8 cellular contexts compared by ENCODE assay signal in the genomic region with DNA sequence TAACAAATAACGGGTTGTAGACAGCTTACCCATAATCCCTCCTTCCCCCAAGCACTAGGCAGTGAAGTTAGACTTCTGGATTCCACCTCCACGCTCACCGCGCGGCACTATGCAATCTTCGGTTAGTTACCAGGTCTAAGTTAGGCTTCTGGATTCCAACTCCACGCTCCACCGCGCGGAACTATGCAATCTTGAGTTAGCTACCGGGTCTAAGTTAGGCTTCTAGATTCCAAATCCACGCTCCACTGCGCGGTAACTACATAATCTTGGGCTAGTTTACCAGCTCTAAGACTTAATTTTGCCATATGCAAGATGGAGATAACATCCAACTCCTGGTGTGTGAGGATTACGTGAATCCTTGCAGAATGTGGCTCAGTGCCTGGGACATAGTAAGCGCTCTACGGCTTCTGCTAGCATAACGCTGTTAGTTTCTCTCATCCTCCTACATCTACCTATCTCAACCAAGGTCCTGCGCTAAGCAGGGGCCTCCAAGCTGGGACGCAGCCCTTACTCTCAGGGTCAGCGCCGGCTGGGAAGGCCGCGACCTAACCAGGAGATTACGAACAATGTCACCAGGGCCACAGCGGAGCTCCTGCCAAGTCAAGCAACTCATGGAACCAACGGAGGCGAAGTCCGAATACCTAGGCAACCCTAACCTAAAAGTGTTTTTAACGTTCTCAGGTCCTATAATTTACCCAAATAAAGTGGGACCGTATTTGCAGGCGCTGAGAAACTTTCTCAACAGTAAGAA. TPM values are rescaled to one million over a fixed set of nuclear protein-coding genes. Genes with fewer than 3 reads are reported as not detected.
DNase-seq lines count a peak whose midpoint lies in the region; ATAC-seq, FAIRE-seq and TF ChIP-seq lines count a peak whose summit lies in the region.

No MANE protein-coding gene starts in this region.

- no peak for TF ChIP-seq POLR2A in endothelial cell of umbilical vein (IDR thresholded peaks at IDR 0.05; ENCODE audit: low read depth, low read length)

- H3K4me3 ChIP-seq in endothelial cell of umbilical vein (replicated peaks in 1 of 3; ENCODE audit: insufficient read depth in 1 of 3, low read depth in 1 of 3, low read length in 3 of 3) (peak overlapping the region in 2 of 3 experiments; percentile 78 to 83), muscle layer of duodenum (ENCODE audit: low read depth in 1 of 2, low read length in 2 of 2) (peak overlapping the region; percentile 93 to 97)

- H3K4me1 ChIP-seq in endothelial cell of umbilical vein (ENCODE audit: control insufficient read depth, extremely low read depth, insufficient read depth, low read length) (peaks cover 24% of the 10 kb centered on the region), muscle layer of duodenum (ENCODE audit: control insufficient read depth in 1 of 2, insufficient read depth in 2 of 2, low read length in 2 of 2) (peaks cover 9 to 23% of the 10 kb centered on the region in 2 donors)

- H3K9ac ChIP-seq in endothelial cell of umbilical vein (replicated peaks; ENCODE audit: extremely low read depth, insufficient read depth, low read length), result peak overlapping the region; percentile 50

- no peak for FAIRE-seq in endothelial cell of umbilical vein (lab: Jason Lieb, UNC)

- H2AFZ ChIP-seq in endothelial cell of umbilical vein (ENCODE audit: low read depth, low read length), result peak overlapping the region; percentile 51

- intact Hi-C loops in CD4-positive, alpha-beta T cell (cut with DNase I, micrococcal nuclease), result loop anchor here (1.0 to 10.0 kb wide), 7 partner anchors 16 to 645 kb away; partner anchors contain the start of genes KIF23 (in 2 of the 2), GLCE (in 1 of the 2) and TLE3 (in 1 of the 2)
- intact Hi-C loops in endothelial cell of umbilical vein (cut with micrococcal nuclease), result loop anchor here (1.0 kb wide), 2 partner anchors 10 to 38 kb away; partner anchors contain the start of gene KIF23

- peak overlapping the region; percentile 95 for H3K4me3 Mint-ChIP-seq in CD4-positive, alpha-beta T cell
- peak overlapping the region; percentile 99 for H3K4me3 Mint-ChIP-seq in T-helper 1 cell treated with Interleukin-12 subunit alpha and Interleukin-12 subunit beta and Interleukin-4 antibody, amounts not matched to agents 30 μg/mL and 1 μg/mL, for 36 hours

- peaks cover 9% of the 10 kb centered on the region for H4K20me1 ChIP-seq in endothelial cell of umbilical vein (replicated peaks; ENCODE audit: control insufficient read depth, extremely low read depth, insufficient read depth, low read length)

- H3K27me3 Mint-ChIP-seq in CD4-positive, alpha-beta T cell, result no peaks in the 10 kb centered on the region
- H3K27me3 Mint-ChIP-seq in T-helper 1 cell treated with Interleukin-12 subunit alpha and Interleukin-12 subunit beta and Interleukin-4 antibody, amounts not matched to agents 30 μg/mL and 1 μg/mL, for 36 hours (ENCODE audit: low read depth), result no peaks in the 10 kb centered on the region

- peak in 4 of 10 experiments; percentile 16 to 28 (median 18) for DNase-seq in CD4-positive, alpha-beta T cell
- DNase-seq in endothelial cell of umbilical vein (ENCODE audit: low read depth, low spot score) (no peak), HPDE6-E6E7 (ENCODE audit: extremely low spot score) (no peak)
- no peak for DNase-seq in central memory CD4-positive, alpha-beta T cell

- H3K27ac ChIP-seq in CD4-positive, alpha-beta T cell (ENCODE audit: low read depth, low read length), result peak overlapping the region; percentile 91
- H3K27ac ChIP-seq in endothelial cell of umbilical vein (ENCODE audit: insufficient read depth, low read depth, low read length) (no peak overlapping the region), muscle layer of duodenum (ENCODE audit: low read length) (peak overlapping the region; percentile 95)

- no peaks in the 10 kb centered on the region for H3K27me3 ChIP-seq in CD4-positive, alpha-beta T cell (ENCODE audit: control insufficient read depth, insufficient read depth, low read length)
- H3K27me3 ChIP-seq in endothelial cell of umbilical vein (ENCODE audit: control insufficient read depth in 2 of 2, insufficient read depth in 2 of 2, low read length in 2 of 2) (no peaks in the 10 kb centered on the region), muscle layer of duodenum (ENCODE audit: low read depth, low read length) (no peaks in the 10 kb centered on the region)

- H3K9me3 Mint-ChIP-seq in CD4-positive, alpha-beta T cell, result no peaks in the 10 kb centered on the region
- no peaks in the 10 kb centered on the region for H3K9me3 Mint-ChIP-seq in T-helper 1 cell treated with Interleukin-12 subunit alpha and Interleukin-12 subunit beta and Interleukin-4 antibody, amounts not matched to agents 30 μg/mL and 1 μg/mL, for 36 hours

- dilution Hi-C loops in endothelial cell of umbilical vein (cut with MboI; ENCODE audit: extremely low pct_ligation_motif_present, low sequenced_read_pairs), result no loop called here

- peaks cover 32% of the 10 kb centered on the region for H3K79me2 ChIP-seq in endothelial cell of umbilical vein (ENCODE audit: control insufficient read depth, insufficient read depth, low read length)

- ATAC-seq in CD4-positive, alpha-beta T cell (ENCODE audit: poor library complexity), result peak; percentile 31
- peak; percentile 51 for ATAC-seq in GM19395 (IDR thresholded peaks at IDR 0.05; ENCODE audit: unreplicated experiment)
- ATAC-seq in HG03432 (IDR thresholded peaks at IDR 0.05; ENCODE audit: unreplicated experiment), result peak; percentile 41

- peak overlapping the region; percentile 94 for H3K27ac Mint-ChIP-seq in CD4-positive, alpha-beta T cell
- H3K27ac Mint-ChIP-seq in T-helper 1 cell treated with Interleukin-12 subunit alpha and Interleukin-12 subunit beta and Interleukin-4 antibody, amounts not matched to agents 30 μg/mL and 1 μg/mL, for 36 hours, result peak overlapping the region; percentile 100

- peaks cover 12 to 16% of the 10 kb centered on the region in 2 experiments for H3K36me3 ChIP-seq in endothelial cell of umbilical vein (ENCODE audit: control insufficient read depth in 2 of 2, extremely low read depth in 1 of 2, insufficient read depth in 2 of 2, low read length in 2 of 2)
- peaks cover 19 to 20% of the 10 kb centered on the region in 2 donors for H3K36me3 ChIP-seq in muscle layer of duodenum (ENCODE audit: control insufficient read depth in 1 of 2, insufficient read depth in 2 of 2, low read length in 2 of 2)

- H3K9me1 ChIP-seq in endothelial cell of umbilical vein (replicated peaks; ENCODE audit: control insufficient read depth, extremely low read depth, insufficient read depth, low read length), result no peaks in the 10 kb centered on the region

- H3K36me3 Mint-ChIP-seq in CD4-positive, alpha-beta T cell (ENCODE audit: low read depth), result peaks cover 47% of the 10 kb centered on the region
- peaks cover 43% of the 10 kb centered on the region for H3K36me3 Mint-ChIP-seq in T-helper 1 cell treated with Interleukin-12 subunit alpha and Interleukin-12 subunit beta and Interleukin-4 antibody, amounts not matched to agents 30 μg/mL and 1 μg/mL, for 36 hours (ENCODE audit: low read depth)

- peaks cover 47% of the 10 kb centered on the region for H3K4me1 Mint-ChIP-seq in CD4-positive, alpha-beta T cell (ENCODE audit: low read depth)
- peaks cover 39% of the 10 kb centered on the region for H3K4me1 Mint-ChIP-seq in T-helper 1 cell treated with Interleukin-12 subunit alpha and Interleukin-12 subunit beta and Interleukin-4 antibody, amounts not matched to agents 30 μg/mL and 1 μg/mL, for 36 hours (ENCODE audit: low read depth)

- CTCF ChIA-PET in CD4-positive, alpha-beta T cell (lab: Charles Lee), result interaction anchor here (0.5 to 4.5 kb wide), 8 partner anchors 9 to 1690 kb away, joined by 3 to 61 read pairs (median 4); no protein-coding TSS in a partner anchor
- CTCF ChIA-PET in endothelial cell of umbilical vein (lab: Charles Lee), result interaction anchor here (0.7 to 4.3 kb wide), 6 partner anchors 10 to 58 kb away, joined by 3 to 30 read pairs (median 4); partner anchors contain the start of gene KIF23

- TF ChIP-seq CTCF in CD4-positive, alpha-beta T cell (IDR thresholded peaks at IDR 0.05), result no peak
- no peak for TF ChIP-seq CTCF in endothelial cell of umbilical vein (IDR thresholded peaks at IDR 0.05; ENCODE audit: extremely low read depth in 1 of 2, insufficient read depth in 1 of 2, low read depth in 1 of 2, low read length in 2 of 2)

- POLR2A ChIA-PET in CD4-positive, alpha-beta T cell (lab: Charles Lee), result interaction anchor here (0.5 to 5.4 kb wide), 26 partner anchors 9 to 1910 kb away, joined by 3 to 205 read pairs (median 4); partner anchors contain the start of genes FEM1B, GLCE, KIF23 and TLE3
- POLR2A ChIA-PET in endothelial cell of umbilical vein (lab: Charles Lee), result interaction anchor here (0.7 to 3.4 kb wide), 6 partner anchors 9 to 683 kb away, joined by 4 to 44 read pairs (median 8); partner anchors contain the start of gene KIF23

- no peaks in the 10 kb centered on the region for H3K9me3 ChIP-seq in CD4-positive, alpha-beta T cell (ENCODE audit: control insufficient read depth, low read length)
- no peaks in the 10 kb centered on the region for H3K9me3 ChIP-seq in endothelial cell of umbilical vein (replicated peaks; ENCODE audit: control insufficient read depth, insufficient read depth, low read length)
- no peaks in the 10 kb centered on the region for H3K9me3 ChIP-seq in muscle layer of duodenum (ENCODE audit: control insufficient read depth in 1 of 2, low read length in 2 of 2)

- TSS peak; percentile 76 for BruUV-seq in endothelial cell of umbilical vein (replicated peaks; lab: Mats Ljungman, UMichigan)

- peak overlapping the region; percentile 63 for H3K4me2 ChIP-seq in endothelial cell of umbilical vein (ENCODE audit: insufficient read depth, low read length)

RNA-seq across cellular contexts. Expression of gene RPLP1, which starts 0.5 kb away (rescaled TPM):
- total RNA-seq in CD4-positive, alpha-beta T cell, result 1,000 to 10,000 TPM; 2,527 to 2,615 TPM
- total RNA-seq in endothelial cell of umbilical vein, result 1,595 and 1,603 TPM in 2 replicates
- 2,536 and 2,985 TPM in 2 replicates for polyA plus RNA-seq in endothelial cell of umbilical vein
- 1,451 and 1,565 TPM in 2 replicates for polyA plus RNA-seq in endothelial cell of umbilical vein (2011; cell fraction: cytosol; rRNA removed)
- 380 TPM in 2 replicates for polyA plus RNA-seq in endothelial cell of umbilical vein (2011; cell fraction: nucleus; rRNA removed)
- 1,498 and 2,491 TPM in 2 replicates for polyA plus RNA-seq in endothelial cell of umbilical vein (2012)
- 467 and 555 TPM in 2 replicates for polyA minus RNA-seq in endothelial cell of umbilical vein
- 8,255 TPM for polyA minus RNA-seq in endothelial cell of umbilical vein (2011; cell fraction: cytosol; rRNA and poly(A)+ RNA removed)
- polyA minus RNA-seq in endothelial cell of umbilical vein (2011; cell fraction: nucleus; rRNA and poly(A)+ RNA removed), result 97.9 and 165 TPM in 2 replicates

RNA-seq across cellular contexts. Expression of gene KIF23, which starts 38.0 kb away (rescaled TPM):
- 1 to 10 TPM in 1 of 2 experiments, under 1 TPM in 1; 0.71 to 1.1 TPM for total RNA-seq in CD4-positive, alpha-beta T cell
- total RNA-seq in endothelial cell of umbilical vein, result 55.7 and 64.7 TPM in 2 replicates
- 14.0 and 25.4 TPM in 2 replicates for polyA plus RNA-seq in endothelial cell of umbilical vein
- 23.7 and 31.0 TPM in 2 replicates for polyA plus RNA-seq in endothelial cell of umbilical vein (2011; cell fraction: cytosol; rRNA removed)
- polyA plus RNA-seq in endothelial cell of umbilical vein (2011; cell fraction: nucleus; rRNA removed), result 71.9 and 128 TPM in 2 replicates
- 18.1 and 38.9 TPM in 2 replicates for polyA plus RNA-seq in endothelial cell of umbilical vein (2012)
- polyA minus RNA-seq in endothelial cell of umbilical vein, result 25.9 and 32.5 TPM in 2 replicates
- 58.3 TPM for polyA minus RNA-seq in endothelial cell of umbilical vein (2011; cell fraction: cytosol; rRNA and poly(A)+ RNA removed)
- polyA minus RNA-seq in endothelial cell of umbilical vein (2011; cell fraction: nucleus; rRNA and poly(A)+ RNA removed), result 34.8 and 42.8 TPM in 2 replicates

Comparison
In these comparisons a context has a peak if more than half of its experiments do, and no peak if none do; other contexts are left out.
1. RNA of gene KIF23, which starts 38.0 kb away (total RNA-seq): 55.7 to 64.7 TPM in endothelial cell of umbilical vein; 0.71 to 1.1 TPM in CD4-positive, alpha-beta T cell; every median in the first group is over 10 times any median in the second.
2. Peak in every context shown above with its lines, with median percentiles within 50 percentile points of each other: ATAC-seq.